ENCODE assay signal across 3 cellular contexts in the genomic region with DNA sequence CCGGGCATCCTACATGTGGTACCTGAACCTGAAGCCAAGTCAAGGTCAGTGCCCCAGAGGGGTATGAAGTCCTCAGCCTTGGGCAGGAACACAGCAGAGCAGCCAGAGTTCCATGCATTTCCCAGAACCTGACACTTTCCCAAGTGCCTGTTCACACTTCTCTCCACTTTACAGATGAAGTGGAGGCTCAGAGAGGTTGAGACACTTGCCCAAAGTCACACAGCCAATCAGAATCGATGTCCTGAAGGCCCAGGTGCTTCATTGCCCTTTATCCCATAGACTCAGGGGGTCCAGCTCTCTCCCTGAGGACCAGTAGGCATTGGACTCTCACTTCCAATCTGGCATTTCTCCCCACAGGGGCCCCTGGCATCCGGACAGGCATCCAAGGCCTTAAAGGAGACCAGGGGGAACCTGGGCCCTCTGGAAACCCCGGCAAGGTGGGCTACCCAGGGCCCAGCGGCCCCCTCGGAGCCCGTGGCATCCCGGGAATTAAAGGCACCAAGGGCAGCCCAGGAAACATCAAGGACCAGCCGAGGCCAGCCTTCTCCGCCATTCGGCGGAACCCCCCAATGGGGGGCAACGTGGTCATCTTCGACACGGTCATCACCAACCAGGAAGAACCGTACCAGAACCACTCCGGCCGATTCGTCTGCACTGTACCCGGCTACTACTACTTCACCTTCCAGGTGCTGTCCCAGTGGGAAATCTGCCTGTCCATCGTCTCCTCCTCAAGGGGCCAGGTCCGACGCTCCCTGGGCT.
A peak's percentile ranks its signal among the peaks of the same experiment; 100 is the strongest.
TF ChIP-seq lines count a peak whose summit lies in the region.

No MANE protein-coding gene starts in this region.

TF ChIP-seq in A549, 52 proteins besides CTCF, POLR2A, EP300 and RAD21:
- no peak for TF ChIP-seq EHMT2 (IDR thresholded peaks at IDR 0.05; ENCODE audit: low read depth)
- TF ChIP-seq, protein P1, sequence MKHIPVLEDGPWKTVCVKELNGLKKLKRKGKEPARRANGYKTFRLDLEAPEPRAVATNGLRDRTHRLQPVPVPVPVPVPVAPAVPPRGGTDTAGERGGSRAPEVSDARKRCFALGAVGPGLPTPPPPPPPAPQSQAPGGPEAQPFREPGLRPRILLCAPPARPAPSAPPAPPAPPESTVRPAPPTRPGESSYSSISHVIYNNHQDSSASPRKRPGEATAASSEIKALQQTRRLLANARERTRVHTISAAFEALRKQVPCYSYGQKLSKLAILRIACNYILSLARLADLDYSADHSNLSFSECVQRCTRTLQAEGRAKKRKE (CRISPR knock-in tag; IDR thresholded peaks at IDR 0.05; ENCODE audit: low read depth): no peak
- TF ChIP-seq ZFP36 (IDR thresholded peaks at IDR 0.05; ENCODE audit: borderline replicate concordance, partially characterized antibody): peak; percentile 66

TF ChIP-seq in GM23338, 12 proteins besides CTCF, POLR2A, EP300 and RAD21:
- TF ChIP-seq STAT1 (IDR thresholded peaks at IDR 0.05; ENCODE audit: unreplicated experiment) (no peak), EZH2phosphoT487 (IDR thresholded peaks at IDR 0.05; ENCODE audit: unreplicated experiment) (no peak), JUNB (IDR thresholded peaks at IDR 0.05; ENCODE audit: unreplicated experiment) (no peak), NANOG (IDR thresholded peaks at IDR 0.05; ENCODE audit: borderline replicate concordance) (no peak)

TF ChIP-seq in H1, 55 proteins besides CTCF, POLR2A, EP300 and RAD21:
- no peak for TF ChIP-seq GABPA (IDR thresholded peaks at IDR 0.05; ENCODE audit: borderline replicate concordance, insufficient read depth, low read length)
- TF ChIP-seq KDM1A (IDR thresholded peaks at IDR 0.05; ENCODE audit: borderline replicate concordance, low read length): peak; percentile 10; the same call in 1 of the 2 replicates
TF ChIP-seq in H1: peak in this region for 1.
